ENCODE assay signal across 18 cellular contexts in the genomic region with DNA sequence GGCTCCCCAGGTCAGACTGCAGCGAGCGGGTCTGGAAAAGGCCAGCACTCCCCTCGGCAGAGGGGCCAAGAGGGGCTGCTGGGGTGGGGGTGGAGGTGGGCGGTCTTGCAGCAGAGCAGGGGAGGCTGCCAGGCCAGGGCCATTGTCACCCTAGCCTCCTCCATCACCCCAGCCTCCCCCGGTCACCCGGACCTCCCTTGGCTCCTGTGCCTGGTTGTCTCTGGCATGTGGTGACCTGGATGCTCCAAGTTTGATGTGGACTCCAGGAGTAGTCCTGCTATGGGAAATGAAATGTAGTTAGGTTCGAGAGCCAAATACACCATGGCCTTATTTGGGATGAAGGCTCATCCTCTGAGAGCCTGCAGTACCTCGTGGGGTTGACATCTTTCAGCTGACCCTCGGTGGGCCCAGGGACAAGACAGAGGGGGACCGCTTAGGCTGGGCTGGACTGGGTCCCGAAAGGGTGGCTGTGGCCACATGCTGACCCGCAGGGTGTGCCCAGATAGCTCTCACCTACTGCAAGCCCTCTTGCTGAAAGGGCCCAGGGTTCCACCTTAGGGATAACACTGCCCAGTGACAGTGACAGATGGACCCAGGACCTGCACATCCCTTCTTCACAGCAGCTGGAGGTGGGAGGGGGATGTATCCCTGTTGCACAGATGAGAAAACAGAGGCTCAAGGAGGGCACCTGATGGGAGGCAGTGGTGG. TPM values are rescaled to one million over a fixed set of nuclear protein-coding genes. Genes with fewer than 3 reads are reported as not detected.
"Had no signal": no experiment of that assay in that cellular context is flagged by ENCODE, and none has a peak within 500 bp of the region (broad histone marks: within the 10 kb centered on the region; RNA-seq: fewer than 3 reads in every experiment).

No MANE protein-coding gene starts in this region.

- H3K4me3 ChIP-seq: esophagus squamous epithelium, right atrium auricular region, skin epidermis, thoracic aorta had no signal

- H3K36me3 ChIP-seq: esophagus squamous epithelium, right atrium auricular region, thoracic aorta had no signal

- H3K9me3 Mint-ChIP-seq: activated CD4-positive, alpha-beta T cell treated with anti-CD3 and anti-CD28 coated beads, Interleukin-2, amount 10 ng/mL, durations not matched to agents 7 days and 5 days; activated naive CD4-positive, alpha-beta T cell treated with anti-CD3 and anti-CD28 coated beads, Interleukin-2, amount 10 ng/mL, durations not matched to agents 7 days and 5 days; activated naive CD8-positive, alpha-beta T cell treated with anti-CD3 and anti-CD28 coated beads, Interleukin-2, amount 50 U/mL, for 24 hours; natural killer cell had no signal

- H3K27ac ChIP-seq: esophagus squamous epithelium, right atrium auricular region, skin epidermis, thoracic aorta had no signal

- H3K27me3 ChIP-seq: right atrium auricular region had no signal

- H3K4me3 Mint-ChIP-seq: activated CD4-positive, alpha-beta T cell treated with anti-CD3 and anti-CD28 coated beads, Interleukin-2, amount 10 ng/mL, durations not matched to agents 7 days and 5 days; activated CD8-positive, alpha-beta T cell treated with anti-CD3 and anti-CD28 coated beads, Interleukin-2, amount 10 ng/mL, durations not matched to agents 7 days and 5 days; activated naive CD4-positive, alpha-beta T cell treated with anti-CD3 and anti-CD28 coated beads, Interleukin-2, amount 10 ng/mL, durations not matched to agents 7 days and 5 days; activated naive CD8-positive, alpha-beta T cell treated with anti-CD3 and anti-CD28 coated beads, Interleukin-2, amount 50 U/mL, for 24 hours; natural killer cell had no signal

- H3K9me3 ChIP-seq: esophagus squamous epithelium, thoracic aorta had no signal

- H3K36me3 Mint-ChIP-seq: activated naive CD4-positive, alpha-beta T cell treated with anti-CD3 and anti-CD28 coated beads, Interleukin-2, amount 10 ng/mL, durations not matched to agents 7 days and 5 days; natural killer cell had no signal

- H3K27ac Mint-ChIP-seq: activated CD4-positive, alpha-beta T cell treated with anti-CD3 and anti-CD28 coated beads, Interleukin-2, amount 10 ng/mL, durations not matched to agents 7 days and 5 days; activated CD8-positive, alpha-beta T cell treated with anti-CD3 and anti-CD28 coated beads, Interleukin-2, amount 10 ng/mL, durations not matched to agents 7 days and 5 days; activated naive CD8-positive, alpha-beta T cell treated with anti-CD3 and anti-CD28 coated beads, Interleukin-2, amount 50 U/mL, for 24 hours; natural killer cell; progenitor cell of endocrine pancreas had no signal

- H3K27me3 Mint-ChIP-seq: activated CD4-positive, alpha-beta T cell treated with anti-CD3 and anti-CD28 coated beads, Interleukin-2, amount 10 ng/mL, durations not matched to agents 7 days and 5 days had no signal

- DNase-seq: activated CD4-positive, alpha-beta T cell treated with anti-CD3 and anti-CD28 coated beads, Interleukin-2, amount 10 ng/mL, durations not matched to agents 7 days and 5 days; anterior cingulate cortex; esophagus squamous epithelium; left cardiac atrium; natural killer cell; occipital lobe had no signal

RNA-seq across cellular contexts. Expression of a gene that starts 24.1 kb away (rescaled TPM):
- total RNA-seq: activated CD4-positive, alpha-beta T cell treated with anti-CD3 and anti-CD28 coated beads, Interleukin-2, amount 10 ng/mL, durations not matched to agents 7 days and 5 days; activated CD8-positive, alpha-beta T cell treated with anti-CD3 and anti-CD28 coated beads, Interleukin-2, amount 10 ng/mL, durations not matched to agents 7 days and 5 days; cerebellum; dermis blood vessel endothelial cell; endothelial cell of umbilical vein; esophagus squamous epithelium; left cardiac atrium; lower leg skin; natural killer cell; occipital lobe; progenitor cell of endocrine pancreas; right atrium auricular region; T-helper 1 cell treated with Interleukin-12 subunit alpha and Interleukin-12 subunit beta and Interleukin-4 antibody, amounts not matched to agents 30 ng/mL and 1 ng/mL, for 36 hours had no signal

RNA-seq across cellular contexts. Expression of a gene that starts 56.3 kb away (rescaled TPM):
- total RNA-seq: activated CD4-positive, alpha-beta T cell treated with anti-CD3 and anti-CD28 coated beads, Interleukin-2, amount 10 ng/mL, durations not matched to agents 7 days and 5 days; activated CD8-positive, alpha-beta T cell treated with anti-CD3 and anti-CD28 coated beads, Interleukin-2, amount 10 ng/mL, durations not matched to agents 7 days and 5 days; endothelial cell of umbilical vein; natural killer cell; T-helper 1 cell treated with Interleukin-12 subunit alpha and Interleukin-12 subunit beta and Interleukin-4 antibody, amounts not matched to agents 30 ng/mL and 1 ng/mL, for 36 hours had no signal
